In genomic region chr2:232506713-232507112, GRCh38 we compare ENCODE assay signal across 23 cellular contexts. TPM values are rescaled to one million over a fixed set of nuclear protein-coding genes. Genes with fewer than 3 reads are reported as not detected.
DNase-seq lines count a peak whose midpoint lies in the region; ATAC-seq, FAIRE-seq and TF ChIP-seq lines count a peak whose summit lies in the region.
"Had no signal": no experiment of that assay in that cellular context is flagged by ENCODE, and none has a peak within 500 bp of the region (broad histone marks: within the 10 kb centered on the region; RNA-seq: fewer than 3 reads in every experiment).

No MANE protein-coding gene starts in this region.

- H3K27ac ChIP-seq in K562 (ENCODE audit: extremely low read depth, low read depth, low read length) (no peak overlapping the region), neuronal stem cell (replicated peaks; ENCODE audit: low read length) (no peak overlapping the region)
- H3K27ac ChIP-seq: BLaER1 treated with 17β-estradiol and CSF1 and Interleukin-3, amounts not matched to agents 10 nM and 100 nM; HL-60; Peyer's patch; SJCRH30 had no signal

- H2BK12ac ChIP-seq in neuronal stem cell (ENCODE audit: low read length), result no peak overlapping the region

- H3K18ac ChIP-seq in neuronal stem cell (ENCODE audit: low read length), result peak overlapping the region; percentile 69

- TF ChIP-seq RAD21 in K562 (CRISPR knock-in tag; conservative IDR thresholded peaks at IDR 0.05 in 1 of 2, IDR thresholded peaks at IDR 0.05 in 1 of 2), result no peak

- CTCF ChIA-PET in K562 (lab: Yijun Ruan, JAX; ENCODE audit: low intra/inter-chr PET ratio), result no interaction called here

- H3K36me3 Mint-ChIP-seq in effector memory CD8-positive, alpha-beta T cell (ENCODE audit: insufficient read depth), result no peaks in the 10 kb centered on the region

- H3K9ac ChIP-seq in K562 (ENCODE audit: insufficient read depth in 1 of 2, low read depth in 2 of 2, low read length in 2 of 2), result no peak overlapping the region
- H3K9ac ChIP-seq in neuronal stem cell (ENCODE audit: low read depth, low read length, poor library complexity), result no peak overlapping the region
- H3K9ac ChIP-seq: BLaER1 treated with 17β-estradiol and CSF1 and Interleukin-3, amounts not matched to agents 10 nM and 100 nM had no signal

- intact Hi-C loops in K562 (cut with micrococcal nuclease), result no loop called here

- FAIRE-seq in K562 (lab: Jason Lieb, UNC) (no peak), GM12892 (lab: Jason Lieb, UNC) (no peak)
- FAIRE-seq: GM12878 had no signal

- peaks cover 4% of the 10 kb centered on the region in 2 donors for H3K4me1 Mint-ChIP-seq in effector memory CD8-positive, alpha-beta T cell (ENCODE audit: low read depth in 2 of 2)

- no peak overlapping the region for H2BK15ac ChIP-seq in neuronal stem cell (ENCODE audit: low read length)

- 6% methylated on average over 3 of the region's 4 CpGs for WGBS in K562 (ENCODE audit: insufficient coverage, low coverage, missing lambda C conversion rate)
- WGBS in neuronal stem cell (ENCODE audit: extremely low coverage in 2 of 2, insufficient read length in 2 of 2, insufficient replicate concordance in 1 of 2), 2 donors, result no CpG with 5 or more reads among the region's 4 CpGs

- H3K14ac ChIP-seq in neuronal stem cell (ENCODE audit: low read length), result peak overlapping the region; percentile 40

- H2AK5ac ChIP-seq in neuronal stem cell (ENCODE audit: low read depth, low read length), result peak overlapping the region; percentile 85

- no peak for TF ChIP-seq CTCF in K562 (IDR thresholded peaks at IDR 0.05 in 2 of 3, conservative IDR thresholded peaks at IDR 0.05 in 1 of 3; ENCODE audit: insufficient read depth in 2 of 3, low read depth in 1 of 3, low read length in 3 of 3)

- no peaks in the 10 kb centered on the region for H3K79me2 ChIP-seq in K562 (ENCODE audit: control insufficient read depth, insufficient read depth, low read length)

- BruUV-seq in K562 (replicated peaks; lab: Mats Ljungman, UMichigan), result no TSS peak

- in situ Hi-C loops in K562 (cut with MboI), result no loop called here

- peaks cover 37 to 75% of the 10 kb centered on the region in 2 donors for H3K27me3 Mint-ChIP-seq in effector memory CD8-positive, alpha-beta T cell

- H3K9me3 ChIP-seq in K562 (replicated peaks; ENCODE audit: control insufficient read depth, insufficient read depth, low read depth, low read length) (no peaks in the 10 kb centered on the region), neuronal stem cell (replicated peaks in 1 of 2; ENCODE audit: control insufficient read depth in 2 of 2, insufficient read depth in 1 of 2, low read depth in 1 of 2, low read length in 2 of 2) (peaks cover 0 to 3% of the 10 kb centered on the region in 2 donors)
- H3K9me3 ChIP-seq: BLaER1 treated with 17β-estradiol and CSF1 and Interleukin-3, amounts not matched to agents 10 nM and 100 nM; HAP-1; Peyer's patch; SJCRH30 had no signal

- H3K4me1 ChIP-seq in K562 (replicated peaks in 1 of 2; ENCODE audit: control insufficient read depth in 2 of 2, insufficient read depth in 2 of 2, low read length in 2 of 2) (peaks cover 0 to 13% of the 10 kb centered on the region in 2 experiments; a peak in 2 of 5 replicates), neuronal stem cell (ENCODE audit: control insufficient read depth in 2 of 2, insufficient read depth in 1 of 2, low read depth in 1 of 2, low read length in 2 of 2) (peaks cover 21% of the 10 kb centered on the region in 2 donors)

- H3K4ac ChIP-seq in neuronal stem cell (ENCODE audit: low read length), result no peak overlapping the region

- H3K27ac Mint-ChIP-seq in effector memory CD8-positive, alpha-beta T cell, result no peak overlapping the region
- H3K27ac Mint-ChIP-seq: CD4-positive, alpha-beta memory T cell had no signal

- ATAC-seq in K562, result peak; percentile 34; the same call in 1 of the 3 replicates
- ATAC-seq in effector memory CD8-positive, alpha-beta T cell (replicated peaks), result no peak
- ATAC-seq: GM12878 had no signal

- H3K23ac ChIP-seq in neuronal stem cell (ENCODE audit: low read depth, low read length, poor library complexity), result no peak overlapping the region

- peak overlapping the region; percentile 48 for H2BK120ac ChIP-seq in neuronal stem cell (ENCODE audit: low read depth, low read length)

- no peaks in the 10 kb centered on the region for H3K9me1 ChIP-seq in K562 (ENCODE audit: control insufficient read depth, insufficient read depth, low read length)

- H2BK5ac ChIP-seq in neuronal stem cell (ENCODE audit: low read length), result peak overlapping the region; percentile 42

- H3K4me2 ChIP-seq in K562 (ENCODE audit: insufficient read depth, low read length), result no peak overlapping the region
- H3K4me2 ChIP-seq in neuronal stem cell (ENCODE audit: insufficient read depth, low read length, poor library complexity, severe bottlenecking), result no peak overlapping the region
- H3K4me2 ChIP-seq: BLaER1 treated with 17β-estradiol and CSF1 and Interleukin-3, amounts not matched to agents 10 nM and 100 nM had no signal

- no peaks in the 10 kb centered on the region for H3K9me3 Mint-ChIP-seq in effector memory CD8-positive, alpha-beta T cell

- H3K27me3 ChIP-seq in H7 (ENCODE audit: control insufficient read depth, insufficient read depth, low read length), result peaks cover 38% of the 10 kb centered on the region
- H3K27me3 ChIP-seq in K562 (ENCODE audit: control insufficient read depth in 2 of 2, insufficient read depth in 2 of 2, low read length in 2 of 2), result peaks cover 3 to 51% of the 10 kb centered on the region in 2 experiments; a peak in 2 of 5 replicates
- H3K27me3 ChIP-seq in neuronal stem cell (ENCODE audit: control insufficient read depth in 3 of 3, insufficient read depth in 3 of 3, low read depth in 1 of 3, low read length in 3 of 3), result peaks cover 11 to 76% (median 28%) of the 10 kb centered on the region in 3 experiments

- peak overlapping the region; percentile 54 for H4K8ac ChIP-seq in neuronal stem cell (ENCODE audit: low read depth, low read length)

- no peaks in the 10 kb centered on the region for H3K79me1 ChIP-seq in neuronal stem cell (ENCODE audit: low read depth, low read length)

- H3K4me3 Mint-ChIP-seq in effector memory CD8-positive, alpha-beta T cell, result no peak overlapping the region
- H3K4me3 Mint-ChIP-seq: CD4-positive, alpha-beta memory T cell had no signal

- H3K36me3 ChIP-seq in H7 (replicated peaks; ENCODE audit: control insufficient read depth, insufficient read depth, low read length), result no peaks in the 10 kb centered on the region
- no peaks in the 10 kb centered on the region for H3K36me3 ChIP-seq in K562 (ENCODE audit: control insufficient read depth, insufficient read depth, low read length)
- no peaks in the 10 kb centered on the region for H3K36me3 ChIP-seq in neuronal stem cell (replicated peaks in 1 of 2; ENCODE audit: control insufficient read depth in 2 of 2, insufficient read depth in 2 of 2, low read length in 2 of 2)
- H3K36me3 ChIP-seq: BLaER1 treated with 17β-estradiol and CSF1 and Interleukin-3, amounts not matched to agents 10 nM and 100 nM; HAP-1; Peyer's patch; SJCRH30 had no signal

- TF ChIP-seq POLR2A in K562 (conservative IDR thresholded peaks at IDR 0.05), result no peak
- no peak for TF ChIP-seq POLR2A in GM12892 (IDR thresholded peaks at IDR 0.05; ENCODE audit: low read depth, low read length)

- POLR2A ChIA-PET in K562 (lab: Yijun Ruan, JAX), result interaction anchor here (0.7 kb wide), 1 partner anchor 14 kb away, joined by 3 read pairs; no protein-coding TSS in a partner anchor

- H3K4me3 ChIP-seq in H7 (ENCODE audit: insufficient read depth, low read depth, low read length) (no peak overlapping the region), K562 (no peak overlapping the region), neuronal stem cell (ENCODE audit: low read length in 2 of 2) (no peak overlapping the region)
- H3K4me3 ChIP-seq: BLaER1 treated with 17β-estradiol and CSF1 and Interleukin-3, amounts not matched to agents 10 nM and 100 nM; GM12878; HAP-1; Peyer's patch; SJCRH30 had no signal

- H2AFZ ChIP-seq in K562 (ENCODE audit: low read depth, low read length) (no peak overlapping the region), neuronal stem cell (ENCODE audit: low read length) (peak overlapping the region; percentile 83)

- no peaks in the 10 kb centered on the region for H4K20me1 ChIP-seq in K562 (replicated peaks; ENCODE audit: control insufficient read depth, insufficient read depth, low read length)

- DNase-seq in H7 (peak; percentile 64), K562 (ENCODE audit: extremely low read depth in 1 of 4, low spot score in 3 of 4) (no peak), neuronal stem cell (ENCODE audit: low spot score) (no peak), GM12892 (ENCODE audit: insufficient read length) (no peak)
- no peak for DNase-seq in effector memory CD8-positive, alpha-beta T cell
- DNase-seq: ACHN, DND-41, KG1, NCI-H1092, NCI-H1436, NCI-H187 treated with DMSO at 0.1 percent for 48 hours, NCI-H2107, NCI-H69, Peyer's patch had no signal

- H4K91ac ChIP-seq in neuronal stem cell (ENCODE audit: low read depth, low read length, poor library complexity), result no peak overlapping the region

- no peak for TF ChIP-seq EP300 in K562 (IDR thresholded peaks at IDR 0.05; ENCODE audit: low read length)

RNA-seq across cellular contexts. Expression of gene PRSS56, which starts 13.5 kb away (rescaled TPM):
- total RNA-seq in H7 (2014; rRNA removed; shearing (Covaris generic)), result not detected in 2 replicates
- total RNA-seq in K562 (2011; cell fraction: chromatin; rRNA removed; ENCODE audit: low replicate concordance), result not detected in 2 replicates
- total RNA-seq in K562 (2011; cell fraction: nucleolus; rRNA removed), result not detected in 2 replicates
- not detected in 2 replicates for total RNA-seq in K562 (2011; cell fraction: nucleoplasm; rRNA removed)
- total RNA-seq in K562 (2014; rRNA removed), result not detected in 2 replicates
- total RNA-seq in K562 (2014; rRNA removed; fragmentation: Illumina TruSeq; extraction: Trizol), result not detected in 2 replicates
- total RNA-seq in K562 (2015; rRNA removed; fragmentation: Illumina TruSeq; extraction: Trizol), result not detected in 2 replicates
- not detected in 2 replicates for total RNA-seq in K562 (2021)
- not detected in 2 replicates for polyA plus RNA-seq in K562 (2011; rRNA removed)
- polyA plus RNA-seq in K562 (2011; cell fraction: cytosol; rRNA removed), result not detected in 2 replicates
- not detected in 2 replicates for polyA plus RNA-seq in K562 (2011; cell fraction: nucleus; rRNA removed)
- not detected in 2 replicates for polyA plus RNA-seq in K562 (2012)
- polyA plus RNA-seq in K562 (2014; fragmentation: Illumina TruSeq; extraction: Trizol), result not detected in 2 replicates
- polyA plus RNA-seq in K562 (2014; fragmentation: Nextera tagmentation; extraction: Ambion mirVana), result not detected
- polyA plus RNA-seq in K562 (2014; rRNA removed), result not detected in 2 replicates
- polyA minus RNA-seq in K562 (2011; rRNA and poly(A)+ RNA removed), result not detected in 2 replicates
- not detected in 2 replicates for polyA minus RNA-seq in K562 (2011; cell fraction: cytosol; rRNA and poly(A)+ RNA removed)
- polyA minus RNA-seq in K562 (2011; cell fraction: nucleus; rRNA and poly(A)+ RNA removed), result not detected in 2 replicates
- not detected for polyA plus RNA-seq in neuronal stem cell (2013, experiment 1 of 2)
- not detected for polyA plus RNA-seq in neuronal stem cell (2013, experiment 2 of 2)
- not detected for polyA plus RNA-seq in GM12892 (2012; ENCODE audit: missing spikeins)
- total RNA-seq: CD4-positive, alpha-beta memory T cell; GM12878; HT-29; NCI-H460; OCI-LY7; Peyer's patch had no signal
- polyA plus RNA-seq: CD4-positive, alpha-beta memory T cell; GM12878 had no signal

RNA-seq across cellular contexts. Expression of gene ECEL1, which starts 19.1 kb away (rescaled TPM):
- total RNA-seq in H7 (2014; rRNA removed; shearing (Covaris generic)), result 12.5 and 17.2 TPM in 2 replicates
- total RNA-seq in K562 (2011; cell fraction: chromatin; rRNA removed; ENCODE audit: low replicate concordance), result not detected in 2 replicates
- not detected in 2 replicates for total RNA-seq in K562 (2011; cell fraction: nucleolus; rRNA removed)
- not detected in 2 replicates for total RNA-seq in K562 (2011; cell fraction: nucleoplasm; rRNA removed)
- not detected in 2 replicates for total RNA-seq in K562 (2014; rRNA removed)
- not detected in 2 replicates for total RNA-seq in K562 (2014; rRNA removed; fragmentation: Illumina TruSeq; extraction: Trizol)
- not detected in 2 replicates for total RNA-seq in K562 (2015; rRNA removed; fragmentation: Illumina TruSeq; extraction: Trizol)
- 0.09 TPM in 1 of 2 replicates, not detected in the other for total RNA-seq in K562 (2021)
- not detected in 2 replicates for polyA plus RNA-seq in K562 (2011; rRNA removed)
- not detected in 2 replicates for polyA plus RNA-seq in K562 (2011; cell fraction: cytosol; rRNA removed)
- not detected in 2 replicates for polyA plus RNA-seq in K562 (2011; cell fraction: nucleus; rRNA removed)
- polyA plus RNA-seq in K562 (2012), result not detected in 2 replicates
- not detected in 2 replicates for polyA plus RNA-seq in K562 (2014; fragmentation: Illumina TruSeq; extraction: Trizol)
- not detected for polyA plus RNA-seq in K562 (2014; fragmentation: Nextera tagmentation; extraction: Ambion mirVana)
- not detected in 2 replicates for polyA plus RNA-seq in K562 (2014; rRNA removed)
- polyA minus RNA-seq in K562 (2011; rRNA and poly(A)+ RNA removed), result not detected in 2 replicates
- polyA minus RNA-seq in K562 (2011; cell fraction: cytosol; rRNA and poly(A)+ RNA removed), result not detected in 2 replicates
- polyA minus RNA-seq in K562 (2011; cell fraction: nucleus; rRNA and poly(A)+ RNA removed), result not detected in 2 replicates
- polyA plus RNA-seq in neuronal stem cell (2013, experiment 1 of 2), result 8.2 TPM
- 7.9 TPM for polyA plus RNA-seq in neuronal stem cell (2013, experiment 2 of 2)
- polyA plus RNA-seq in GM12892 (2012; ENCODE audit: missing spikeins), result not detected
- total RNA-seq: CD4-positive, alpha-beta memory T cell; GM12878; HT-29; OCI-LY7; Peyer's patch; SJCRH30 had no signal
- polyA plus RNA-seq: CD4-positive, alpha-beta memory T cell; GM12878 had no signal

RNA-seq across cellular contexts. Expression of gene CHRND, which starts 19.2 kb away (rescaled TPM):
- total RNA-seq in H7 (2014; rRNA removed; shearing (Covaris generic)), result not detected in 2 replicates
- not detected in 2 replicates for total RNA-seq in K562 (2011; cell fraction: chromatin; rRNA removed; ENCODE audit: low replicate concordance)
- total RNA-seq in K562 (2011; cell fraction: nucleolus; rRNA removed), result not detected in 2 replicates
- total RNA-seq in K562 (2011; cell fraction: nucleoplasm; rRNA removed), result not detected in 2 replicates
- total RNA-seq in K562 (2014; rRNA removed) (not detected in 2 replicates), K562 (2014; rRNA removed; fragmentation: Illumina TruSeq; extraction: Trizol) (not detected in 2 replicates), K562 (2015; rRNA removed; fragmentation: Illumina TruSeq; extraction: Trizol) (not detected in 2 replicates), K562 (2021) (not detected in 2 replicates)
- polyA plus RNA-seq in K562 (2011; rRNA removed) (not detected in 2 replicates), K562 (2014; fragmentation: Illumina TruSeq; extraction: Trizol) (not detected in 2 replicates), K562 (2014; fragmentation: Nextera tagmentation; extraction: Ambion mirVana) (not detected), K562 (2014; rRNA removed) (not detected in 2 replicates)
- polyA plus RNA-seq in K562 (2011; cell fraction: cytosol; rRNA removed), result not detected in 2 replicates
- not detected in 2 replicates for polyA plus RNA-seq in K562 (2011; cell fraction: nucleus; rRNA removed)
- not detected in 2 replicates for polyA plus RNA-seq in K562 (2012)
- not detected in 2 replicates for polyA minus RNA-seq in K562 (2011; rRNA and poly(A)+ RNA removed)
- not detected in 2 replicates for polyA minus RNA-seq in K562 (2011; cell fraction: cytosol; rRNA and poly(A)+ RNA removed)
- polyA minus RNA-seq in K562 (2011; cell fraction: nucleus; rRNA and poly(A)+ RNA removed), result not detected in 2 replicates
- polyA plus RNA-seq in neuronal stem cell (2013, experiment 1 of 2), result 0.18 TPM
- polyA plus RNA-seq in neuronal stem cell (2013, experiment 2 of 2), result 0.14 TPM
- polyA plus RNA-seq in GM12892 (2012; ENCODE audit: missing spikeins), result not detected
- total RNA-seq: CD4-positive, alpha-beta memory T cell; GM12878; HT-29; OCI-LY7; Peyer's patch had no signal
- polyA plus RNA-seq: CD4-positive, alpha-beta memory T cell; GM12878 had no signal

RNA-seq across cellular contexts. Expression of gene CHRNG, which starts 32.8 kb away (rescaled TPM):
- not detected in 2 replicates for total RNA-seq in H7 (2014; rRNA removed; shearing (Covaris generic))
- total RNA-seq in K562 (2011; cell fraction: chromatin; rRNA removed; ENCODE audit: low replicate concordance), result not detected in 2 replicates
- not detected in 2 replicates for total RNA-seq in K562 (2011; cell fraction: nucleolus; rRNA removed)
- total RNA-seq in K562 (2011; cell fraction: nucleoplasm; rRNA removed), result not detected in 2 replicates
- not detected in 2 replicates for total RNA-seq in K562 (2014; rRNA removed)
- not detected in 2 replicates for total RNA-seq in K562 (2014; rRNA removed; fragmentation: Illumina TruSeq; extraction: Trizol)
- not detected in 2 replicates for total RNA-seq in K562 (2015; rRNA removed; fragmentation: Illumina TruSeq; extraction: Trizol)
- not detected in 2 replicates for total RNA-seq in K562 (2021)
- not detected in 2 replicates for polyA plus RNA-seq in K562 (2011; rRNA removed)
- not detected in 2 replicates for polyA plus RNA-seq in K562 (2011; cell fraction: cytosol; rRNA removed)
- not detected in 2 replicates for polyA plus RNA-seq in K562 (2011; cell fraction: nucleus; rRNA removed)
- 0.07 TPM in 1 of 2 replicates, not detected in the other for polyA plus RNA-seq in K562 (2012)
- not detected in 2 replicates for polyA plus RNA-seq in K562 (2014; fragmentation: Illumina TruSeq; extraction: Trizol)
- not detected for polyA plus RNA-seq in K562 (2014; fragmentation: Nextera tagmentation; extraction: Ambion mirVana)
- not detected in 2 replicates for polyA plus RNA-seq in K562 (2014; rRNA removed)
- not detected in 2 replicates for polyA minus RNA-seq in K562 (2011; rRNA and poly(A)+ RNA removed)
- not detected in 2 replicates for polyA minus RNA-seq in K562 (2011; cell fraction: cytosol; rRNA and poly(A)+ RNA removed)
- polyA minus RNA-seq in K562 (2011; cell fraction: nucleus; rRNA and poly(A)+ RNA removed), result not detected in 2 replicates
- polyA plus RNA-seq in neuronal stem cell (2013, experiment 1 of 2), result not detected
- not detected for polyA plus RNA-seq in neuronal stem cell (2013, experiment 2 of 2)
- not detected for polyA plus RNA-seq in GM12892 (2012; ENCODE audit: missing spikeins)
- total RNA-seq: CD4-positive, alpha-beta memory T cell; GM12878; HT-29; NCI-H460; OCI-LY7; Peyer's patch had no signal
- polyA plus RNA-seq: CD4-positive, alpha-beta memory T cell had no signal

RNA-seq across cellular contexts. Expression of gene TIGD1, which starts 43.6 kb away (rescaled TPM):
- 5.0 and 8.0 TPM in 2 replicates for total RNA-seq in H7 (2014; rRNA removed; shearing (Covaris generic))
- 21.5 and 44.0 TPM in 2 replicates for total RNA-seq in K562 (2011; cell fraction: chromatin; rRNA removed; ENCODE audit: low replicate concordance)
- total RNA-seq in K562 (2011; cell fraction: nucleolus; rRNA removed), result 17.1 and 20.8 TPM in 2 replicates
- 17.3 and 24.3 TPM in 2 replicates for total RNA-seq in K562 (2011; cell fraction: nucleoplasm; rRNA removed)
- total RNA-seq in K562 (2014; rRNA removed) (5.4 and 6.4 TPM in 2 replicates), K562 (2014; rRNA removed; fragmentation: Illumina TruSeq; extraction: Trizol) (7.7 and 8.9 TPM in 2 replicates), K562 (2015; rRNA removed; fragmentation: Illumina TruSeq; extraction: Trizol) (6.3 and 6.4 TPM in 2 replicates), K562 (2021) (7.0 and 7.1 TPM in 2 replicates)
- polyA plus RNA-seq in K562 (2011; rRNA removed) (9.8 TPM in 2 replicates), K562 (2014; fragmentation: Illumina TruSeq; extraction: Trizol) (6.6 and 7.0 TPM in 2 replicates), K562 (2014; fragmentation: Nextera tagmentation; extraction: Ambion mirVana) (1 to 10 TPM; 2.0 to 5.4 TPM), K562 (2014; rRNA removed) (9.0 and 10.1 TPM in 2 replicates)
- 3.9 and 7.2 TPM in 2 replicates for polyA plus RNA-seq in K562 (2011; cell fraction: cytosol; rRNA removed)
- 22.4 and 25.0 TPM in 2 replicates for polyA plus RNA-seq in K562 (2011; cell fraction: nucleus; rRNA removed)
- polyA plus RNA-seq in K562 (2012), result 3.9 and 7.4 TPM in 2 replicates
- 10.9 and 13.6 TPM in 2 replicates for polyA minus RNA-seq in K562 (2011; rRNA and poly(A)+ RNA removed)
- polyA minus RNA-seq in K562 (2011; cell fraction: cytosol; rRNA and poly(A)+ RNA removed), result 3.1 and 3.2 TPM in 2 replicates
- 16.4 and 27.3 TPM in 2 replicates for polyA minus RNA-seq in K562 (2011; cell fraction: nucleus; rRNA and poly(A)+ RNA removed)
- 10.3 TPM for polyA plus RNA-seq in neuronal stem cell (2013, experiment 1 of 2)
- polyA plus RNA-seq in neuronal stem cell (2013, experiment 2 of 2), result 10.3 TPM
- polyA plus RNA-seq in GM12892 (2012; ENCODE audit: missing spikeins), result 3.0 TPM

Comparison
In these comparisons a context has a peak if more than half of its experiments do, and no peak if none do; other contexts are left out.
1. RNA of gene ECEL1, which starts 19.1 kb away (total RNA-seq): 12.5 to 17.2 TPM in H7; 0.09 TPM in K562; every median in the first group is over 10 times any median in the second.